Comparison of ENCODE assay signal across 2 cellular contexts in genomic region chr7:66732439-66732838, GRCh38.
TF ChIP-seq lines count a peak whose summit lies in the region.

No MANE protein-coding gene starts in this region.

TF ChIP-seq in SK-N-SH treated with all-trans-retinoic acid at 6 μM for 48 hours, 23 proteins besides CTCF, POLR2A, EP300 and RAD21 (continued from another document):
- TF ChIP-seq OSR1 (CRISPR knock-in tag; IDR thresholded peaks at IDR 0.05): no peak
- TF ChIP-seq ZFP3 (CRISPR knock-in tag; IDR thresholded peaks at IDR 0.05): no peak
- no peak for TF ChIP-seq ISL1 (CRISPR knock-in tag; IDR thresholded peaks at IDR 0.05)
- no peak for TF ChIP-seq TSHZ2 (CRISPR knock-in tag; IDR thresholded peaks at IDR 0.05)
- no peak for TF ChIP-seq ARNTL (CRISPR knock-in tag; IDR thresholded peaks at IDR 0.05; ENCODE audit: borderline replicate concordance, low read depth)
- TF ChIP-seq PATZ1 (CRISPR knock-in tag; IDR thresholded peaks at IDR 0.05; ENCODE audit: borderline replicate concordance): no peak
- no peak for TF ChIP-seq ZNF70 (CRISPR knock-in tag; IDR thresholded peaks at IDR 0.05)

TF ChIP-seq in SK-N-SH, 30 proteins besides CTCF, POLR2A, EP300 and RAD21 (continued from another document):
- TF ChIP-seq USF1 (IDR thresholded peaks at IDR 0.05; ENCODE audit: borderline replicate concordance, low read depth) (no peak), GABPA (IDR thresholded peaks at IDR 0.05; ENCODE audit: low read depth) (no peak), TAF1 (IDR thresholded peaks at IDR 0.05; ENCODE audit: borderline replicate concordance, low read depth, low read length) (no peak), TCF12 (IDR thresholded peaks at IDR 0.05) (no peak), ELF1 (IDR thresholded peaks at IDR 0.05) (no peak), CHD2 (IDR thresholded peaks at IDR 0.05; ENCODE audit: low read length, partially characterized antibody) (no peak), FOXM1 (IDR thresholded peaks at IDR 0.05; ENCODE audit: low read depth) (no peak)
